ENCODE assay signal across 17 cellular contexts in the genomic region with DNA sequence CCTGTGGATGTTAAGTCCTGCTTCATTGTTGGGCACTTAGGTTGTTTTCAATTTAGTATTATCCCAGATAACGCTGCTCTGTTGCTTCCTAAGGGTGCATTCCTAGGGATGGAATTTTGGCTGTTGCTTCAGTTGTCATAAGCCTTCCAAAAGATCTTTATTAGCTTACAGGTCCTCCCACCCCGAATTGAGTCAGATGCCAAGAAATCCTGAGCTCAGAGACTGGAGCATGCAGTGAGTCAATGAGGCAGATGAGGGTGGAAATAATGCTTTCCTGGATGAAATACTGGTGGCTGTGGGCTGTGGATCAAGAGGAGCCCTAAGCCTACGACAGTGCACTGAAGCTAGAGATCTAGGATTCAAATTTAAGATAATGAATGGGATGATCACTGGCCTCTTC. TPM values are rescaled to one million over a fixed set of nuclear protein-coding genes. Genes with fewer than 3 reads are reported as not detected.
DNase-seq lines count a peak whose midpoint lies in the region; ATAC-seq and TF ChIP-seq lines count a peak whose summit lies in the region.
"Had no signal": no experiment of that assay in that cellular context is flagged by ENCODE, and none has a peak within 500 bp of the region (broad histone marks: within the 10 kb centered on the region; RNA-seq: fewer than 3 reads in every experiment).

No MANE protein-coding gene starts in this region.

- CTCF ChIA-PET in AG04449 (lab: Yijun Ruan, JAX) = interaction anchor here (1.1 to 8.2 kb wide), 8 partner anchors 12 to 443 kb away, joined by 3 to 95 read pairs (median 6); no protein-coding TSS in a partner anchor

- H3K9ac ChIP-seq in muscle layer of colon (ENCODE audit: low read length) = no peak overlapping the region

- no peaks in the 10 kb centered on the region for H3K27me3 ChIP-seq in muscle layer of colon (ENCODE audit: control insufficient read depth in 1 of 2, insufficient read depth in 2 of 2, low read length in 2 of 2)
- H3K27me3 ChIP-seq: dorsolateral prefrontal cortex had no signal

- DNase-seq in AG04449 (ENCODE audit: low read depth, low spot score) = peak; percentile 44
- DNase-seq in HFF-Myc (ENCODE audit: extremely low read depth, low read depth) = peak; percentile 37
- DNase-seq in choroid plexus epithelial cell (ENCODE audit: low read depth) = peak; percentile 57
- no peak for DNase-seq in occipital lobe (lab: John Stamatoyannopoulos, UW)
- no peak for DNase-seq in cerebellar nuclear complex (lab: John Stamatoyannopoulos, UW)
- DNase-seq: ACHN; activated CD4-positive, alpha-beta T cell treated with anti-CD3 and anti-CD28 coated beads for 36 hours; activated T-cell treated with anti-CD3 and anti-CD28 coated beads for 4 hours; DMS 273 treated with DMSO at 0.1 percent for 48 hours; dorsolateral prefrontal cortex; kidney; NCI-H1930; stimulated activated naive CD8-positive, alpha-beta T cell treated with anti-CD3 and anti-CD28 coated beads, Interleukin-15, amount 100 ng/mL, for 72 hours; T-helper 1 cell had no signal

- H3K4me3 ChIP-seq in AG04449 (ENCODE audit: low read depth, low read length) = no peak overlapping the region
- H3K4me3 ChIP-seq in HFF-Myc (replicated peaks; ENCODE audit: low read depth, low read length) = no peak overlapping the region
- H3K4me3 ChIP-seq in choroid plexus epithelial cell (ENCODE audit: low read depth, low read length) = no peak overlapping the region
- no peak overlapping the region for H3K4me3 ChIP-seq in muscle layer of colon (ENCODE audit: low read depth in 1 of 2, low read length in 2 of 2)
- H3K4me3 ChIP-seq: dorsolateral prefrontal cortex had no signal

- peaks cover 13% of the 10 kb centered on the region for H3K36me3 ChIP-seq in muscle layer of colon (ENCODE audit: insufficient read depth, low read length)

- H3K4me1 ChIP-seq in muscle layer of colon (ENCODE audit: insufficient read depth, low read length) = peaks cover 19% of the 10 kb centered on the region

- POLR2A ChIA-PET in AG04449 (lab: Yijun Ruan, JAX) = interaction anchor here (0.7 to 1.1 kb wide), 3 partner anchors 22 to 399 kb away, joined by 3 read pairs; no protein-coding TSS in a partner anchor

- TF ChIP-seq CTCF in AG04449 (IDR thresholded peaks at IDR 0.05; ENCODE audit: insufficient read depth, low read length, missing control alignments) = no peak
- TF ChIP-seq CTCF in HFF-Myc (IDR thresholded peaks at IDR 0.05; ENCODE audit: low read depth, low read length, missing control alignments) = no peak
- no peak for TF ChIP-seq CTCF in choroid plexus epithelial cell (conservative IDR thresholded peaks at IDR 0.05; ENCODE audit: low read depth, low read length)

- ATAC-seq in GM19035 (IDR thresholded peaks at IDR 0.05; ENCODE audit: unreplicated experiment) (no peak), GM18870 (IDR thresholded peaks at IDR 0.05; ENCODE audit: unreplicated experiment) (no peak)
- ATAC-seq: activated CD4-positive, alpha-beta T cell treated with anti-CD3 and anti-CD28 coated beads for 36 hours; stimulated activated naive CD8-positive, alpha-beta T cell treated with anti-CD3 and anti-CD28 coated beads, Interleukin-15, amount 100 ng/mL, for 72 hours had no signal

- H3K27ac ChIP-seq in muscle layer of colon (ENCODE audit: low read depth, low read length) = peak overlapping the region; percentile 38
- H3K27ac ChIP-seq: dorsolateral prefrontal cortex had no signal

- no peaks in the 10 kb centered on the region for H3K9me3 ChIP-seq in muscle layer of colon (ENCODE audit: low read length)

RNA-seq across cellular contexts. Expression of gene IL18BP, which starts 10.7 kb away (rescaled TPM):
- total RNA-seq in occipital lobe = 2.7 TPM

RNA-seq across cellular contexts. Expression of gene RNF121, which starts 59.2 kb away (rescaled TPM):
- 16.4 TPM for total RNA-seq in occipital lobe

RNA-seq across cellular contexts. Expression of gene XNDC1N, which starts 59.7 kb away (rescaled TPM):
- 6.2 TPM for total RNA-seq in occipital lobe

Comparison
In these comparisons a context has a peak if more than half of its experiments do, and no peak if none do; other contexts are left out.
1. DNase-seq: peak in AG04449 (single experiment), HFF-Myc (single experiment) and choroid plexus epithelial cell (single experiment); none in occipital lobe (single experiment) and cerebellar nuclear complex (0 of 2).